Comparison of ENCODE assay signal across 15 cellular contexts in the genomic region with DNA sequence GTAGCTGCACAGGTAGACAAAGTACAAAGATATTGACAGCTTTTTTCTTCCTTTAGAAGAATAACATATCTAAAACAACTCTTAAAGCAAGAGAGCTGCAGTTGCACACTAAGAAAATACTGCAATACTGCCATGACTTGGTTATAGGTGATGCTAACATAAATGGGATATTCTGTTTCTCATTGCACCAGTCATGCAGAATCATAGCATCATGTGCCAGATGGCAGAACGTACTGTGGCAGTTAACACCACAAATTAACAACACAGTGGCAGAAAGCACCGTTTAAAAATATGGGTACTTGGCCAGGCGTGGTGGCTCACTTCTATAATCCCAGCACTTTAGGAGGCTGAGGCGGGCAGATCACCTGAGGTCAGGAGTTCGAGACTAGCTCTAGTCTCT. TPM values are rescaled to one million over a fixed set of nuclear protein-coding genes. Genes with fewer than 3 reads are reported as not detected.
DNase-seq lines count a peak whose midpoint lies in the region; ATAC-seq and TF ChIP-seq lines count a peak whose summit lies in the region.
"Had no signal": no experiment of that assay in that cellular context is flagged by ENCODE, and none has a peak within 500 bp of the region (broad histone marks: within the 10 kb centered on the region; RNA-seq: fewer than 3 reads in every experiment).

No MANE protein-coding gene starts in this region.

- H3K4me1 Mint-ChIP-seq in activated CD8-positive, alpha-beta memory T cell treated with anti-CD3 and anti-CD28 coated beads, Interleukin-2, amount 10 ng/mL, durations not matched to agents 7 days and 5 days = peaks cover 73% of the 10 kb centered on the region
- H3K4me1 Mint-ChIP-seq in activated CD4-positive, alpha-beta memory T cell treated with anti-CD3 and anti-CD28 coated beads for 36 hours (ENCODE audit: low read depth) = peaks cover 74% of the 10 kb centered on the region
- H3K4me1 Mint-ChIP-seq in naive thymus-derived CD8-positive, alpha-beta T cell = peaks cover 39 to 82% (median 77%) of the 10 kb centered on the region in 4 donors
- no peaks in the 10 kb centered on the region for H3K4me1 Mint-ChIP-seq in WTC11
- H3K4me1 Mint-ChIP-seq in HFFc6 (ENCODE audit: low read depth) = peaks cover 71% of the 10 kb centered on the region

- no peak overlapping the region for H3K4me3 Mint-ChIP-seq in activated CD8-positive, alpha-beta memory T cell treated with anti-CD3 and anti-CD28 coated beads, Interleukin-2, amount 10 ng/mL, durations not matched to agents 7 days and 5 days
- H3K4me3 Mint-ChIP-seq in activated CD4-positive, alpha-beta memory T cell treated with anti-CD3 and anti-CD28 coated beads for 36 hours = no peak overlapping the region
- peak overlapping the region in 4 of 10 donors; percentile 10 to 95 (median 31) for H3K4me3 Mint-ChIP-seq in naive thymus-derived CD8-positive, alpha-beta T cell
- H3K4me3 Mint-ChIP-seq in WTC11 (no peak overlapping the region), HFFc6 (no peak overlapping the region)

- no peaks in the 10 kb centered on the region for H3K9me3 Mint-ChIP-seq in activated CD8-positive, alpha-beta memory T cell treated with anti-CD3 and anti-CD28 coated beads, Interleukin-2, amount 10 ng/mL, durations not matched to agents 7 days and 5 days (ENCODE audit: low read depth)
- no peaks in the 10 kb centered on the region for H3K9me3 Mint-ChIP-seq in activated CD4-positive, alpha-beta memory T cell treated with anti-CD3 and anti-CD28 coated beads for 36 hours
- H3K9me3 Mint-ChIP-seq in naive thymus-derived CD8-positive, alpha-beta T cell = no peaks in the 10 kb centered on the region
- H3K9me3 Mint-ChIP-seq in WTC11 (no peaks in the 10 kb centered on the region), HFFc6 (no peaks in the 10 kb centered on the region)

- POLR2A ChIA-PET in activated CD4-positive, alpha-beta memory T cell treated with anti-CD3 and anti-CD28 coated beads for 36 hours (lab: Charles Lee) = no interaction called here
- POLR2A ChIA-PET in naive thymus-derived CD8-positive, alpha-beta T cell (lab: Charles Lee) = interaction anchor here (1.5 kb wide), 1 partner anchor 145 kb away, joined by 3 read pairs; no protein-coding TSS in a partner anchor
- POLR2A ChIA-PET in WTC11 (lab: Charles Lee) = no interaction called here

- H3K27me3 ChIP-seq in right cardiac atrium (ENCODE audit: control insufficient read depth, insufficient read depth) = no peaks in the 10 kb centered on the region
- H3K27me3 ChIP-seq: colonic mucosa, uterus had no signal

- 55% methylated on average over 5 of the region's 5 CpGs for WGBS in right cardiac atrium

- no peaks in the 10 kb centered on the region for H3K9me3 ChIP-seq in right cardiac atrium (ENCODE audit: control insufficient read depth, low read length)
- H3K9me3 ChIP-seq: colonic mucosa, uterus had no signal

- peaks cover 9% of the 10 kb centered on the region for H3K4me1 ChIP-seq in right cardiac atrium (ENCODE audit: control insufficient read depth, insufficient read depth, low read length)

- H3K36me3 Mint-ChIP-seq in activated CD8-positive, alpha-beta memory T cell treated with anti-CD3 and anti-CD28 coated beads, Interleukin-2, amount 10 ng/mL, durations not matched to agents 7 days and 5 days = peaks cover 35% of the 10 kb centered on the region
- peaks cover 26% of the 10 kb centered on the region for H3K36me3 Mint-ChIP-seq in activated CD4-positive, alpha-beta memory T cell treated with anti-CD3 and anti-CD28 coated beads for 36 hours
- H3K36me3 Mint-ChIP-seq in naive thymus-derived CD8-positive, alpha-beta T cell = peaks cover 0 to 38% (median 0%) of the 10 kb centered on the region in 3 donors
- H3K36me3 Mint-ChIP-seq in WTC11 (no peaks in the 10 kb centered on the region), HFFc6 (ENCODE audit: low read depth) (peaks cover 5% of the 10 kb centered on the region)

- no peak for TF ChIP-seq CTCF in WTC11 (IDR thresholded peaks at IDR 0.05)
- TF ChIP-seq CTCF in HFFc6 (IDR thresholded peaks at IDR 0.05) = no peak

- H3K4me3 ChIP-seq in right cardiac atrium (ENCODE audit: low read length) = no peak overlapping the region
- H3K4me3 ChIP-seq: colonic mucosa, uterus had no signal

- H3K27ac ChIP-seq in right cardiac atrium (ENCODE audit: low read length) = no peak overlapping the region
- H3K27ac ChIP-seq: colonic mucosa, uterus had no signal

- intact Hi-C loops in activated CD4-positive, alpha-beta memory T cell treated with anti-CD3 and anti-CD28 coated beads for 36 hours (cut with micrococcal nuclease) = loop anchor here (5.0 to 10.0 kb wide), 2 partner anchors 33 to 289 kb away; no protein-coding TSS in a partner anchor
- intact Hi-C loops in right cardiac atrium (cut with DNase I) = loop anchor here in 1 of 4 donors (10.0 kb wide), 1 partner anchor 119 kb away; no protein-coding TSS in a partner anchor

- peak overlapping the region; percentile 51 for H3K27ac Mint-ChIP-seq in activated CD8-positive, alpha-beta memory T cell treated with anti-CD3 and anti-CD28 coated beads, Interleukin-2, amount 10 ng/mL, durations not matched to agents 7 days and 5 days
- peak overlapping the region; percentile 65 for H3K27ac Mint-ChIP-seq in activated CD4-positive, alpha-beta memory T cell treated with anti-CD3 and anti-CD28 coated beads for 36 hours
- peak overlapping the region in 7 of 10 donors; percentile 2 to 89 (median 45) for H3K27ac Mint-ChIP-seq in naive thymus-derived CD8-positive, alpha-beta T cell
- H3K27ac Mint-ChIP-seq in WTC11 (no peak overlapping the region), HFFc6 (no peak overlapping the region)

- CTCF ChIA-PET in activated CD8-positive, alpha-beta memory T cell treated with anti-CD3 and anti-CD28 coated beads, Interleukin-2, amount 10 ng/mL, durations not matched to agents 7 days and 5 days (lab: Charles Lee) = interaction anchor here (0.7 to 1.0 kb wide), 2 partner anchors 26 to 65 kb away, joined by 3 to 4 read pairs; no protein-coding TSS in a partner anchor
- CTCF ChIA-PET in activated CD4-positive, alpha-beta memory T cell treated with anti-CD3 and anti-CD28 coated beads for 36 hours (lab: Charles Lee) = interaction anchor here (1.4 kb wide), 1 partner anchor 133 kb away, joined by 3 read pairs; no protein-coding TSS in a partner anchor
- CTCF ChIA-PET in WTC11 (lab: Charles Lee) = no interaction called here

- ATAC-seq in activated CD8-positive, alpha-beta memory T cell treated with anti-CD3 and anti-CD28 coated beads, Interleukin-2, amount 10 ng/mL, durations not matched to agents 7 days and 5 days = no peak
- ATAC-seq in naive thymus-derived CD8-positive, alpha-beta T cell = no peak
- no peak for ATAC-seq in WTC11
- ATAC-seq in right cardiac atrium = no peak
- ATAC-seq: sciatic nerve had no signal

- H3K27me3 Mint-ChIP-seq in activated CD8-positive, alpha-beta memory T cell treated with anti-CD3 and anti-CD28 coated beads, Interleukin-2, amount 10 ng/mL, durations not matched to agents 7 days and 5 days = no peaks in the 10 kb centered on the region
- H3K27me3 Mint-ChIP-seq in activated CD4-positive, alpha-beta memory T cell treated with anti-CD3 and anti-CD28 coated beads for 36 hours = no peaks in the 10 kb centered on the region
- H3K27me3 Mint-ChIP-seq in naive thymus-derived CD8-positive, alpha-beta T cell = no peaks in the 10 kb centered on the region
- H3K27me3 Mint-ChIP-seq in WTC11 (ENCODE audit: low read depth) (peaks cover 59% of the 10 kb centered on the region), HFFc6 (ENCODE audit: insufficient read depth) (no peaks in the 10 kb centered on the region)

- DNase-seq in activated CD8-positive, alpha-beta memory T cell treated with anti-CD3 and anti-CD28 coated beads, Interleukin-2, amount 10 ng/mL, durations not matched to agents 7 days and 5 days = no peak
- DNase-seq in activated CD8-positive, alpha-beta memory T cell treated with anti-CD3 and anti-CD28 coated beads, Interleukin-2, amount 50 U/mL, for 48 hours = no peak
- peak; percentile 88 for DNase-seq in NCI-H1694 (lab: John Stamatoyannopoulos, UW)
- DNase-seq in activated CD4-positive, alpha-beta memory T cell treated with anti-CD3 and anti-CD28 coated beads for 36 hours = no peak
- DNase-seq in naive thymus-derived CD8-positive, alpha-beta T cell = no peak
- no peak for DNase-seq in WTC11 (ENCODE audit: low spot score)
- DNase-seq in right cardiac atrium = no peak
- no peak for DNase-seq in HFFc6
- DNase-seq: activated CD8-positive, alpha-beta memory T cell treated with anti-CD3 and anti-CD28 coated beads for 24 hours; activated gamma-delta T cell; colonic mucosa; NCI-H2029; nucleus accumbens; uterus had no signal

TF ChIP-seq in WTC11, 78 proteins besides CTCF, POLR2A, EP300 and RAD21 (continues in another document):
- TF ChIP-seq, protein P1, sequence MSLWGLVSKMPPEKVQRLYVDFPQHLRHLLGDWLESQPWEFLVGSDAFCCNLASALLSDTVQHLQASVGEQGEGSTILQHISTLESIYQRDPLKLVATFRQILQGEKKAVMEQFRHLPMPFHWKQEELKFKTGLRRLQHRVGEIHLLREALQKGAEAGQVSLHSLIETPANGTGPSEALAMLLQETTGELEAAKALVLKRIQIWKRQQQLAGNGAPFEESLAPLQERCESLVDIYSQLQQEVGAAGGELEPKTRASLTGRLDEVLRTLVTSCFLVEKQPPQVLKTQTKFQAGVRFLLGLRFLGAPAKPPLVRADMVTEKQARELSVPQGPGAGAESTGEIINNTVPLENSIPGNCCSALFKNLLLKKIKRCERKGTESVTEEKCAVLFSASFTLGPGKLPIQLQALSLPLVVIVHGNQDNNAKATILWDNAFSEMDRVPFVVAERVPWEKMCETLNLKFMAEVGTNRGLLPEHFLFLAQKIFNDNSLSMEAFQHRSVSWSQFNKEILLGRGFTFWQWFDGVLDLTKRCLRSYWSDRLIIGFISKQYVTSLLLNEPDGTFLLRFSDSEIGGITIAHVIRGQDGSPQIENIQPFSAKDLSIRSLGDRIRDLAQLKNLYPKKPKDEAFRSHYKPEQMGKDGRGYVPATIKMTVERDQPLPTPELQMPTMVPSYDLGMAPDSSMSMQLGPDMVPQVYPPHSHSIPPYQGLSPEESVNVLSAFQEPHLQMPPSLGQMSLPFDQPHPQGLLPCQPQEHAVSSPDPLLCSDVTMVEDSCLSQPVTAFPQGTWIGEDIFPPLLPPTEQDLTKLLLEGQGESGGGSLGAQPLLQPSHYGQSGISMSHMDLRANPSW (CRISPR knock-in tag; conservative IDR thresholded peaks at IDR 0.05; ENCODE audit: low read depth) = no peak
- TF ChIP-seq MYBL2 (CRISPR knock-in tag; IDR thresholded peaks at IDR 0.05) (no peak), ESRRA (CRISPR knock-in tag; IDR thresholded peaks at IDR 0.05; ENCODE audit: borderline replicate concordance) (no peak)

RNA-seq across cellular contexts. Expression of a gene that starts 7.4 kb away (rescaled TPM):
- 100 to 1,000 TPM; 134 to 135 TPM for total RNA-seq in activated CD8-positive, alpha-beta memory T cell treated with anti-CD3 and anti-CD28 coated beads, Interleukin-2, amount 10 ng/mL, durations not matched to agents 7 days and 5 days
- total RNA-seq in activated CD4-positive, alpha-beta memory T cell treated with anti-CD3 and anti-CD28 coated beads for 36 hours = 100 to 1,000 TPM; 141 to 147 TPM
- 100 to 1,000 TPM; 147 to 149 TPM for total RNA-seq in naive thymus-derived CD8-positive, alpha-beta T cell
- polyA plus RNA-seq in naive thymus-derived CD8-positive, alpha-beta T cell = 10 to 100 TPM; 15.2 to 20.1 (median 18.4) TPM
- total RNA-seq in WTC11 (2021) (20.7 to 22.7 TPM (median 21.3 TPM) in 3 replicates), right cardiac atrium (10 to 100 TPM; 34.1 to 51.3 (median 39.8) TPM)
- polyA plus RNA-seq in right cardiac atrium = 19.1 TPM
- total RNA-seq in HFFc6 (2021; fragmentation: NEBNext Ultra II Directional; extraction: Animal tissue kit (Norgen Biotek cat#: 25700)) = 10 to 100 TPM; 49.0 to 62.4 (median 54.4) TPM

Comparison
In these comparisons a context has a peak if more than half of its experiments do, and no peak if none do; other contexts are left out.
1. H3K27ac Mint-ChIP-seq: peak in activated CD8-positive, alpha-beta memory T cell treated with anti-CD3 and anti-CD28 coated beads, Interleukin-2, amount 10 ng/mL, durations not matched to agents 7 days and 5 days (single experiment), activated CD4-positive, alpha-beta memory T cell treated with anti-CD3 and anti-CD28 coated beads for 36 hours (single experiment) and naive thymus-derived CD8-positive, alpha-beta T cell (7 of 10); none in WTC11 (single experiment) and HFFc6 (single experiment).